In genomic region chr10:123603130-123603529, GRCh38 we compare ENCODE assay signal across 24 cellular contexts.
"Had no signal": no experiment of that assay in that cellular context is flagged by ENCODE, and none has a peak within 500 bp of the region (broad histone marks: within the 10 kb centered on the region; RNA-seq: fewer than 3 reads in every experiment).

No MANE protein-coding gene starts in this region.

- H3K4me1 Mint-ChIP-seq: stimulated activated effector memory CD8-positive, alpha-beta T cell treated with anti-CD3 and anti-CD28 coated beads, Interleukin-12 subunit alpha, Interleukin-12 subunit beta, amount 100 ng/mL, for 72 hours; stimulated activated memory B cell treated with anti-CD40 and anti-IgM and Interleukin-4, amounts not matched to agents 10 μg/mL and 1 μg/mL and 100 μg/mL, for 72 hours; stimulated activated naive B cell treated with anti-CD40 and anti-IgM and Interleukin-4, amounts not matched to agents 10 μg/mL and 1 μg/mL and 100 μg/mL, for 72 hours; stimulated activated naive CD8-positive, alpha-beta T cell treated with anti-CD3 and anti-CD28 coated beads, Interleukin-15, amount 100 ng/mL, for 72 hours had no signal

- DNase-seq: stimulated activated CD4-positive, alpha-beta T cell treated with anti-CD3 and anti-CD28 coated beads, Interleukin-2, amount 100 ng/mL, for 48 hours; stimulated activated CD4-positive, alpha-beta T cell treated with anti-CD3 and anti-CD28 coated beads, Interleukin-4, amount 100 ng/mL, for 1 hour; stimulated activated CD4-positive, alpha-beta T cell treated with anti-CD3 and anti-CD28 coated beads, Interleukin-4, amount 100 ng/mL, for 24 hours; stimulated activated CD4-positive, alpha-beta T cell treated with anti-CD3 and anti-CD28 coated beads, Interleukin-4, amount 100 ng/mL, for 4 hours; stimulated activated CD8-positive, alpha-beta memory T cell treated with anti-CD3 and anti-CD28 coated beads, Interleukin-4, amount 100 ng/mL, for 48 hours; stimulated activated naive B cell treated with anti-CD40 and anti-IgM and Interleukin-4, amounts not matched to agents 10 μg/mL and 1 μg/mL and 100 μg/mL, for 72 hours; stimulated activated naive CD4-positive, alpha-beta T cell; stimulated activated naive CD4-positive, alpha-beta T cell treated with Interleukin-2 at 50 U/mL for 16 hours; stimulated activated naive CD8-positive, alpha-beta T cell treated with anti-CD3 and anti-CD28 coated beads, Interleukin-15, amount 100 ng/mL, for 72 hours; stimulated activated naive CD8-positive, alpha-beta T cell treated with anti-CD3 and anti-CD28 coated beads, Interleukin-15, Interleukin-2, amounts not matched to agents 100 U/mL and 50 U/mL, for 24 hours; stomach; substantia nigra; testis; thyroid gland; tibial artery; transverse colon; trophoblast cell; upper lobe of left lung; upper lobe of right lung; uterus had no signal

- H3K4me3 Mint-ChIP-seq: stimulated activated effector memory CD8-positive, alpha-beta T cell treated with anti-CD3 and anti-CD28 coated beads, Interleukin-12 subunit alpha, Interleukin-12 subunit beta, amount 100 ng/mL, for 72 hours; stimulated activated memory B cell treated with anti-CD40 and anti-IgM and Interleukin-4, amounts not matched to agents 10 μg/mL and 1 μg/mL and 100 μg/mL, for 72 hours; stimulated activated naive B cell treated with anti-CD40 and anti-IgM and Interleukin-4, amounts not matched to agents 10 μg/mL and 1 μg/mL and 100 μg/mL, for 72 hours; stimulated activated naive CD8-positive, alpha-beta T cell treated with anti-CD3 and anti-CD28 coated beads, Interleukin-15, amount 100 ng/mL, for 72 hours; stimulated activated naive CD8-positive, alpha-beta T cell treated with anti-CD3 and anti-CD28 coated beads, Interleukin-15, Interleukin-2, amounts not matched to agents 100 ng/mL and 50 ng/mL, for 24 hours; type B pancreatic cell had no signal

- H3K27ac Mint-ChIP-seq: stimulated activated effector memory CD8-positive, alpha-beta T cell treated with anti-CD3 and anti-CD28 coated beads, Interleukin-12 subunit alpha, Interleukin-12 subunit beta, amount 100 ng/mL, for 72 hours; stimulated activated memory B cell treated with anti-CD40 and anti-IgM and Interleukin-4, amounts not matched to agents 10 μg/mL and 1 μg/mL and 100 μg/mL, for 72 hours; stimulated activated naive B cell treated with anti-CD40 and anti-IgM and Interleukin-4, amounts not matched to agents 10 μg/mL and 1 μg/mL and 100 μg/mL, for 72 hours; stimulated activated naive CD8-positive, alpha-beta T cell treated with anti-CD3 and anti-CD28 coated beads, Interleukin-15, amount 100 ng/mL, for 72 hours; stimulated activated naive CD8-positive, alpha-beta T cell treated with anti-CD3 and anti-CD28 coated beads, Interleukin-15, Interleukin-2, amounts not matched to agents 100 ng/mL and 50 ng/mL, for 24 hours; type B pancreatic cell had no signal

- H3K9me3 Mint-ChIP-seq: stimulated activated effector memory CD8-positive, alpha-beta T cell treated with anti-CD3 and anti-CD28 coated beads, Interleukin-12 subunit alpha, Interleukin-12 subunit beta, amount 100 ng/mL, for 72 hours; stimulated activated naive CD8-positive, alpha-beta T cell treated with anti-CD3 and anti-CD28 coated beads, Interleukin-15, amount 100 ng/mL, for 72 hours; type B pancreatic cell had no signal

- H3K36me3 Mint-ChIP-seq: stimulated activated effector memory CD8-positive, alpha-beta T cell treated with anti-CD3 and anti-CD28 coated beads, Interleukin-12 subunit alpha, Interleukin-12 subunit beta, amount 100 ng/mL, for 72 hours; stimulated activated memory B cell treated with anti-CD40 and anti-IgM and Interleukin-4, amounts not matched to agents 10 μg/mL and 1 μg/mL and 100 μg/mL, for 72 hours; stimulated activated naive B cell treated with anti-CD40 and anti-IgM and Interleukin-4, amounts not matched to agents 10 μg/mL and 1 μg/mL and 100 μg/mL, for 72 hours; type B pancreatic cell had no signal
